11 cellular contexts compared by ENCODE assay signal in the genomic region with DNA sequence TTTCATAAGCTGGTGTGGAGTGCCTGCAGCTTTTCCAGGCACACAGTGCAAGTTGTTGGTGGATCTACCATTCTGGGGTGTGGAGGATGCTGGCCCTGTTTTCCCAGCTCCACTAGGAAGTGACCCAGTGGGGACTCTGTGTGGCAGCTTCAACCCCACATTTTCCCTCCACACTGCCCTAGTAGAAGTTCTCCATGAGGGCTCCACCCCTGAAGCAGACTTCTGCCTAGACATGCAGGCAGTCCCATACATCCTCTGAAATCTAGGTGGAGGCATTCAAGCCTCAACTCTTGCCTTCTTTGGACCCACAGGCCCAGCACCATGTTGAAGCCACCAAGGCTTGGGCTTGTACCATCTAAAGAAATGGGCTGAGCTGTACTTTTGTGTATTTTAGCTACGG.
"Had no signal": no experiment of that assay in that cellular context is flagged by ENCODE, and none has a peak within 500 bp of the region (broad histone marks: within the 10 kb centered on the region; RNA-seq: fewer than 3 reads in every experiment).

No MANE protein-coding gene starts in this region.

- H3K4me3 Mint-ChIP-seq: GM23338, H9, HFFc6 had no signal

- H3K4me3 ChIP-seq: GM23248, GM23338, HAP-1 had no signal

- H3K4me2 ChIP-seq: GM23338 had no signal

- H3K27ac ChIP-seq: GM23248 had no signal

- H3K4me1 ChIP-seq: HAP-1 had no signal

- H3K9ac ChIP-seq: GM23248 had no signal

- H3K36me3 ChIP-seq: HAP-1 had no signal

- DNase-seq: GM23248, GOT3, H7, H9, HCEC 1CT, HFFc6 had no signal

- FAIRE-seq: H1, H54 had no signal

- H3K27ac Mint-ChIP-seq: GM23338, H9, HFFc6 had no signal

- ATAC-seq: GM23338, HCT116 had no signal

- H2AFZ ChIP-seq: GM23248, GM23338 had no signal

- H3K9me3 ChIP-seq: HAP-1 had no signal

- H3K4me1 Mint-ChIP-seq: GM23338, H9 had no signal
